In the genomic region with DNA sequence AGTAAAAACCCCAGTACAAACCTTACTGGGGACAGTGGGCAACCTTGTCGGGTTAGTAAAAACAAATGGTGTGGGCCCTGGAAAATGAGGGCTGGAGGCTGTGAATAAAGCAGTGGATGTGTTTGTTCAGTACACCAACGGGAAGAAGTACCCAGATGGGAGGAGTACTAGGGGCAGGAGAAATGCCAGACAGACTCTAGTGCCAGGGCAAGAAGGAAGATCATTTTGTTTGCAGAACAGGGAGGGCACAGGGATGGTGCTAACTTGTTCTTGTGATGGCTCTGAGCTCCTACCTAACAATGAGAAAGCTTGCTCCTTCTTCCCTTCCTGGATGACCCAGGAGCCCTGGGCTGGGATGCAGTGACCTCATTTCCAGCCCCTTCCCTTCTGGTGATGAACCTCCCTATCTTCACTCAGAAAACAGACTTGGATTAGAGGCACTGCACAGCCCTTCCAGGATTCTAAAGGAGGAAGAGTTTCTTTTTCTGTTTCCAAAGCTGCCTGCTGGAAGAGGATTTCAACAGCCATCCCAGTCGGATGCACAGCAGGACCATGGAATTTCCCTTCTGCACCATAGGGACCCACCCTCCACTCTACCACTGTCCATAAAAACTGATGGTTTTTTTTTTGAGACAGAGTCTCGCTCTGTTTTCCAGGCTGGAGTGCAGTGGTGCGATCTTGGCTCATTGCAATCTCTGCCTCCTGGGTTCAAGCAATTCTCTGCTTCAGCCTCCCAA, we compare ENCODE assay signal across 9 cellular contexts. TPM values are rescaled to one million over a fixed set of nuclear protein-coding genes. Genes with fewer than 3 reads are reported as not detected.
A peak's percentile ranks its signal among the peaks of the same experiment; 100 is the strongest.
DNase-seq lines count a peak whose midpoint lies in the region; ATAC-seq, FAIRE-seq and TF ChIP-seq lines count a peak whose summit lies in the region.
"Had no signal": no experiment of that assay in that cellular context is flagged by ENCODE, and none has a peak within 500 bp of the region (broad histone marks: within the 10 kb centered on the region; RNA-seq: fewer than 3 reads in every experiment).

No MANE protein-coding gene starts in this region.

- H3K9me3 ChIP-seq in keratinocyte (ENCODE audit: control insufficient read depth, low read depth, low read length) (no peaks in the 10 kb centered on the region), stomach smooth muscle (ENCODE audit: control insufficient read depth in 2 of 2, low read length in 2 of 2) (no peaks in the 10 kb centered on the region)

- no peak for FAIRE-seq in keratinocyte (lab: Jason Lieb, UNC)

- peaks cover 7% of the 10 kb centered on the region for H4K20me1 ChIP-seq in keratinocyte (ENCODE audit: control insufficient read depth, extremely low read depth, insufficient read depth, low read length)

- no peaks in the 10 kb centered on the region for H3K27me3 Mint-ChIP-seq in T-helper 1 cell treated with Interleukin-12 subunit alpha and Interleukin-12 subunit beta and Interleukin-4 antibody, amounts not matched to agents 30 μg/mL and 1 μg/mL, for 36 hours (ENCODE audit: low read depth)
- H3K27me3 Mint-ChIP-seq in activated naive CD8-positive, alpha-beta T cell treated with anti-CD3 and anti-CD28 coated beads, Interleukin-2, amount 50 U/mL, for 24 hours, result no peaks in the 10 kb centered on the region

- no peak overlapping the region for H2AFZ ChIP-seq in keratinocyte (ENCODE audit: control insufficient read depth, low read length)

- dilution Hi-C loops in keratinocyte (cut with MboI; ENCODE audit: extremely low pct_ligation_motif_present, low sequenced_read_pairs), result no loop called here

- ATAC-seq in activated naive CD8-positive, alpha-beta T cell treated with anti-CD3 and anti-CD28 coated beads, Interleukin-2, amount 50 U/mL, for 24 hours, result no peak
- ATAC-seq in GM21367 (IDR thresholded peaks at IDR 0.05; ENCODE audit: unreplicated experiment), result no peak
- no peak for ATAC-seq in HG03175 (IDR thresholded peaks at IDR 0.05; ENCODE audit: unreplicated experiment)

- peaks cover 36% of the 10 kb centered on the region for H3K4me1 Mint-ChIP-seq in T-helper 1 cell treated with Interleukin-12 subunit alpha and Interleukin-12 subunit beta and Interleukin-4 antibody, amounts not matched to agents 30 μg/mL and 1 μg/mL, for 36 hours (ENCODE audit: low read depth)
- H3K4me1 Mint-ChIP-seq in activated naive CD8-positive, alpha-beta T cell treated with anti-CD3 and anti-CD28 coated beads, Interleukin-2, amount 50 U/mL, for 24 hours, result peaks cover 47% of the 10 kb centered on the region

- H3K27ac ChIP-seq in keratinocyte (ENCODE audit: control insufficient read depth, insufficient read depth, low read length), result no peak overlapping the region
- H3K27ac ChIP-seq in stomach smooth muscle (ENCODE audit: low read length), result peak overlapping the region; percentile 64

- peak overlapping the region; percentile 1 for H3K4me2 ChIP-seq in keratinocyte (ENCODE audit: control insufficient read depth, extremely low read depth, insufficient read depth, low read depth, low read length)

- no peaks in the 10 kb centered on the region for H3K27me3 ChIP-seq in keratinocyte (ENCODE audit: control insufficient read depth, extremely low read depth, insufficient read depth, low read length)
- no peaks in the 10 kb centered on the region for H3K27me3 ChIP-seq in stomach smooth muscle (ENCODE audit: control insufficient read depth in 1 of 2, insufficient read depth in 2 of 2, low read length in 2 of 2)

- DNase-seq in T-helper 1 cell (no peak), keratinocyte (ENCODE audit: low read depth, low spot score) (no peak), GM19240 (ENCODE audit: insufficient read length, low spot score) (no peak)
- DNase-seq in activated naive CD8-positive, alpha-beta T cell treated with anti-CD3 and anti-CD28 coated beads, Interleukin-2, amount 50 U/mL, for 24 hours, result no peak
- DNase-seq: NCI-H1436 treated with DMSO at 0.1 percent for 48 hours had no signal

- H3K9me1 ChIP-seq in keratinocyte (ENCODE audit: control insufficient read depth, extremely low read depth, insufficient read depth, low read length), result no peaks in the 10 kb centered on the region

- peak overlapping the region in 1 of 3 experiments; percentile 21 for H3K4me3 ChIP-seq in keratinocyte (ENCODE audit: control insufficient read depth in 2 of 3, extremely low read depth in 1 of 3, insufficient read depth in 2 of 3, low read depth in 1 of 3, low read length in 3 of 3)
- no peak overlapping the region for H3K4me3 ChIP-seq in stomach smooth muscle (ENCODE audit: low read length in 2 of 2)

- peaks cover 28 to 31% of the 10 kb centered on the region in 2 experiments for H3K36me3 ChIP-seq in keratinocyte (ENCODE audit: control insufficient read depth in 2 of 2, extremely low read depth in 1 of 2, insufficient read depth in 2 of 2, low read length in 2 of 2)
- peaks cover 29% of the 10 kb centered on the region in 2 donors for H3K36me3 ChIP-seq in stomach smooth muscle (ENCODE audit: control insufficient read depth in 2 of 2, insufficient read depth in 2 of 2, low read length in 2 of 2)

- no peak overlapping the region for H3K9ac ChIP-seq in keratinocyte (ENCODE audit: control insufficient read depth, extremely low read depth, insufficient read depth, low read length)
- peak overlapping the region; percentile 36 to 42 for H3K9ac ChIP-seq in stomach smooth muscle (ENCODE audit: low read length in 2 of 2)

- TF ChIP-seq CTCF in keratinocyte (optimal IDR thresholded peaks at IDR 0.05 in 1 of 3, IDR thresholded peaks at IDR 0.05 in 1 of 3, conservative IDR thresholded peaks at IDR 0.05 in 1 of 3; ENCODE audit: extremely low read depth in 1 of 3, insufficient read depth in 2 of 3, low read length in 3 of 3), result no peak

- H3K4me1 ChIP-seq in keratinocyte (ENCODE audit: control insufficient read depth, extremely low read depth, insufficient read depth, low read length), result peaks cover 38% of the 10 kb centered on the region
- H3K4me1 ChIP-seq in stomach smooth muscle (ENCODE audit: control insufficient read depth, insufficient read depth, low read length), result peaks cover 46% of the 10 kb centered on the region

- H3K36me3 Mint-ChIP-seq in T-helper 1 cell treated with Interleukin-12 subunit alpha and Interleukin-12 subunit beta and Interleukin-4 antibody, amounts not matched to agents 30 μg/mL and 1 μg/mL, for 36 hours (ENCODE audit: low read depth), result peaks cover 39% of the 10 kb centered on the region
- H3K36me3 Mint-ChIP-seq in activated naive CD8-positive, alpha-beta T cell treated with anti-CD3 and anti-CD28 coated beads, Interleukin-2, amount 50 U/mL, for 24 hours (ENCODE audit: low read depth), result peaks cover 66% of the 10 kb centered on the region

- H3K27ac Mint-ChIP-seq in T-helper 1 cell treated with Interleukin-12 subunit alpha and Interleukin-12 subunit beta and Interleukin-4 antibody, amounts not matched to agents 30 μg/mL and 1 μg/mL, for 36 hours, result peak overlapping the region; percentile 22
- peak overlapping the region; percentile 98 for H3K27ac Mint-ChIP-seq in activated naive CD8-positive, alpha-beta T cell treated with anti-CD3 and anti-CD28 coated beads, Interleukin-2, amount 50 U/mL, for 24 hours

- H3K79me2 ChIP-seq in keratinocyte (ENCODE audit: control insufficient read depth, insufficient read depth, low read length), result peaks cover 67% of the 10 kb centered on the region

- H3K9me3 Mint-ChIP-seq in T-helper 1 cell treated with Interleukin-12 subunit alpha and Interleukin-12 subunit beta and Interleukin-4 antibody, amounts not matched to agents 30 μg/mL and 1 μg/mL, for 36 hours, result no peaks in the 10 kb centered on the region
- no peaks in the 10 kb centered on the region for H3K9me3 Mint-ChIP-seq in activated naive CD8-positive, alpha-beta T cell treated with anti-CD3 and anti-CD28 coated beads, Interleukin-2, amount 50 U/mL, for 24 hours

- peak overlapping the region; percentile 49 for H3K4me3 Mint-ChIP-seq in T-helper 1 cell treated with Interleukin-12 subunit alpha and Interleukin-12 subunit beta and Interleukin-4 antibody, amounts not matched to agents 30 μg/mL and 1 μg/mL, for 36 hours
- H3K4me3 Mint-ChIP-seq in activated naive CD8-positive, alpha-beta T cell treated with anti-CD3 and anti-CD28 coated beads, Interleukin-2, amount 50 U/mL, for 24 hours, result peak overlapping the region; percentile 60

RNA-seq across cellular contexts. Expression of a gene that starts 6.1 kb away (rescaled TPM):
- 28.5 to 42.5 TPM (median 30.7 TPM) in 3 replicates for polyA plus RNA-seq in keratinocyte
- 17.7 TPM for polyA plus RNA-seq in keratinocyte (2011; ENCODE audit: low read depth)
- 22.6 and 33.6 TPM in 2 replicates for polyA plus RNA-seq in keratinocyte (2011; cell fraction: cytosol; rRNA removed)
- polyA plus RNA-seq in keratinocyte (2011; cell fraction: nucleus; rRNA removed), result 38.7 and 45.7 TPM in 2 replicates
- polyA plus RNA-seq in keratinocyte (2012; ENCODE audit: low replicate concordance), result 24.4 and 28.4 TPM in 2 replicates
- 9.5 to 13.8 TPM (median 10.2 TPM) in 3 replicates for polyA minus RNA-seq in keratinocyte
- polyA minus RNA-seq in keratinocyte (2011; cell fraction: cytosol; rRNA and poly(A)+ RNA removed), result 20.3 TPM
- polyA minus RNA-seq in keratinocyte (2011; cell fraction: nucleus; rRNA and poly(A)+ RNA removed), result 13.5 and 16.1 TPM in 2 replicates

RNA-seq across cellular contexts. Expression of a gene that starts 6.5 kb away (rescaled TPM):
- 28.0 to 47.8 TPM (median 30.5 TPM) in 3 replicates for polyA plus RNA-seq in keratinocyte
- 16.9 TPM for polyA plus RNA-seq in keratinocyte (2011; ENCODE audit: low read depth)
- 30.5 and 33.1 TPM in 2 replicates for polyA plus RNA-seq in keratinocyte (2011; cell fraction: cytosol; rRNA removed)
- 26.5 and 26.9 TPM in 2 replicates for polyA plus RNA-seq in keratinocyte (2011; cell fraction: nucleus; rRNA removed)
- polyA plus RNA-seq in keratinocyte (2012; ENCODE audit: low replicate concordance), result 26.0 and 26.1 TPM in 2 replicates
- 15.1 to 25.8 TPM (median 20.7 TPM) in 3 replicates for polyA minus RNA-seq in keratinocyte
- polyA minus RNA-seq in keratinocyte (2011; cell fraction: cytosol; rRNA and poly(A)+ RNA removed), result 18.8 TPM
- 5.8 and 9.9 TPM in 2 replicates for polyA minus RNA-seq in keratinocyte (2011; cell fraction: nucleus; rRNA and poly(A)+ RNA removed)

RNA-seq across cellular contexts. Expression of a gene that starts 11.0 kb away (rescaled TPM):
- polyA plus RNA-seq in keratinocyte, result 0.10 to 0.21 TPM (median 0.15 TPM) in 3 replicates
- polyA plus RNA-seq in keratinocyte (2011; ENCODE audit: low read depth), result not detected
- polyA plus RNA-seq in keratinocyte (2011; cell fraction: cytosol; rRNA removed), result 0.05 and 0.19 TPM in 2 replicates
- polyA plus RNA-seq in keratinocyte (2011; cell fraction: nucleus; rRNA removed), result 0.40 and 0.41 TPM in 2 replicates
- polyA plus RNA-seq in keratinocyte (2012; ENCODE audit: low replicate concordance), result 0.16 and 0.48 TPM in 2 replicates
- polyA minus RNA-seq in keratinocyte, result not detected in 3 replicates
- not detected for polyA minus RNA-seq in keratinocyte (2011; cell fraction: cytosol; rRNA and poly(A)+ RNA removed)
- not detected in 2 replicates for polyA minus RNA-seq in keratinocyte (2011; cell fraction: nucleus; rRNA and poly(A)+ RNA removed)

RNA-seq across cellular contexts. Expression of a gene that starts 12.0 kb away (rescaled TPM):
- 42.8 to 71.8 TPM (median 44.8 TPM) in 3 replicates for polyA plus RNA-seq in keratinocyte
- polyA plus RNA-seq in keratinocyte (2011; ENCODE audit: low read depth), result 5.2 TPM
- 27.2 and 52.8 TPM in 2 replicates for polyA plus RNA-seq in keratinocyte (2011; cell fraction: cytosol; rRNA removed)
- 50.1 and 70.2 TPM in 2 replicates for polyA plus RNA-seq in keratinocyte (2011; cell fraction: nucleus; rRNA removed)
- 29.0 and 39.5 TPM in 2 replicates for polyA plus RNA-seq in keratinocyte (2012; ENCODE audit: low replicate concordance)
- polyA minus RNA-seq in keratinocyte, result 44.9 to 108 TPM (median 61.0 TPM) in 3 replicates
- polyA minus RNA-seq in keratinocyte (2011; cell fraction: cytosol; rRNA and poly(A)+ RNA removed), result 67.0 TPM
- 55.2 and 58.9 TPM in 2 replicates for polyA minus RNA-seq in keratinocyte (2011; cell fraction: nucleus; rRNA and poly(A)+ RNA removed)

RNA-seq across cellular contexts. Expression of a gene that starts 16.1 kb away (rescaled TPM):
- polyA plus RNA-seq in keratinocyte, result 20.6 to 30.1 TPM (median 23.3 TPM) in 3 replicates
- polyA plus RNA-seq in keratinocyte (2011; ENCODE audit: low read depth), result 5.1 TPM
- polyA plus RNA-seq in keratinocyte (2011; cell fraction: cytosol; rRNA removed), result 16.0 and 16.8 TPM in 2 replicates
- 29.4 and 32.2 TPM in 2 replicates for polyA plus RNA-seq in keratinocyte (2011; cell fraction: nucleus; rRNA removed)
- 13.9 and 15.4 TPM in 2 replicates for polyA plus RNA-seq in keratinocyte (2012; ENCODE audit: low replicate concordance)
- polyA minus RNA-seq in keratinocyte, result 23.5 to 27.6 TPM (median 27.2 TPM) in 3 replicates
- 14.0 TPM for polyA minus RNA-seq in keratinocyte (2011; cell fraction: cytosol; rRNA and poly(A)+ RNA removed)
- polyA minus RNA-seq in keratinocyte (2011; cell fraction: nucleus; rRNA and poly(A)+ RNA removed), result 8.4 and 10.2 TPM in 2 replicates
